Comparison of ENCODE assay signal across 16 cellular contexts in genomic region chr10:4718544-4718943, GRCh38.
DNase-seq lines count a peak whose midpoint lies in the region; ATAC-seq, FAIRE-seq and TF ChIP-seq lines count a peak whose summit lies in the region.
"Had no signal": no experiment of that assay in that cellular context is flagged by ENCODE, and none has a peak within 500 bp of the region (broad histone marks: within the 10 kb centered on the region; RNA-seq: fewer than 3 reads in every experiment).

No MANE protein-coding gene starts in this region.

- FAIRE-seq in RCC 7860 (lab: Jason Lieb, UNC) (peak; percentile 66), endometrium (lab: Jason Lieb, UNC) (peak; percentile 77)
- FAIRE-seq: GM12878, H54 had no signal

- no peaks in the 10 kb centered on the region for H3K9me3 ChIP-seq in smooth muscle cell (replicated peaks; ENCODE audit: low read depth)
- H3K9me3 ChIP-seq: Caco-2, HAP-1 had no signal

- no peaks in the 10 kb centered on the region for H3K4me1 ChIP-seq in smooth muscle cell (ENCODE audit: low read depth)
- H3K4me1 ChIP-seq: Caco-2, HAP-1 had no signal

- 88% methylated on average over 4 of the region's 4 CpGs for whole genome bisulfite sequencing in smooth muscle cell (ENCODE audit: low lambda C conversion rate)

- H3K27me3 Mint-ChIP-seq in stimulated activated memory B cell treated with anti-CD40 and anti-IgM and Interleukin-4, amounts not matched to agents 10 μg/mL and 1 μg/mL and 100 μg/mL, for 72 hours: peaks cover 40% of the 10 kb centered on the region

- H3K4me3 Mint-ChIP-seq in stimulated activated memory B cell treated with anti-CD40 and anti-IgM and Interleukin-4, amounts not matched to agents 10 μg/mL and 1 μg/mL and 100 μg/mL, for 72 hours: no peak overlapping the region
- H3K4me3 Mint-ChIP-seq: CD4-positive, alpha-beta memory T cell had no signal

- ATAC-seq in stimulated activated memory B cell treated with anti-CD40 and anti-IgM and Interleukin-4, amounts not matched to agents 10 μg/mL and 1 μg/mL and 100 μg/mL, for 72 hours: no peak
- ATAC-seq: GM12878 had no signal

- no peak overlapping the region for H3K4me2 ChIP-seq in smooth muscle cell

- H3K79me2 ChIP-seq in smooth muscle cell (ENCODE audit: low read depth): no peaks in the 10 kb centered on the region

- H3K4me3 ChIP-seq in smooth muscle cell: no peak overlapping the region
- H3K4me3 ChIP-seq: GM12878, HAP-1 had no signal

- peaks cover 2% of the 10 kb centered on the region for H3K9me3 Mint-ChIP-seq in stimulated activated memory B cell treated with anti-CD40 and anti-IgM and Interleukin-4, amounts not matched to agents 10 μg/mL and 1 μg/mL and 100 μg/mL, for 72 hours
- H3K9me3 Mint-ChIP-seq: CD4-positive, alpha-beta memory T cell had no signal

- no peak overlapping the region for H3K27ac Mint-ChIP-seq in stimulated activated memory B cell treated with anti-CD40 and anti-IgM and Interleukin-4, amounts not matched to agents 10 μg/mL and 1 μg/mL and 100 μg/mL, for 72 hours
- H3K27ac Mint-ChIP-seq: CD4-positive, alpha-beta memory T cell had no signal

- H3K4me1 Mint-ChIP-seq in stimulated activated memory B cell treated with anti-CD40 and anti-IgM and Interleukin-4, amounts not matched to agents 10 μg/mL and 1 μg/mL and 100 μg/mL, for 72 hours: no peaks in the 10 kb centered on the region

- H3K27me3 ChIP-seq in smooth muscle cell (ENCODE audit: low read depth): no peaks in the 10 kb centered on the region

- no peaks in the 10 kb centered on the region for H3F3A ChIP-seq in smooth muscle cell (ENCODE audit: low read depth)

- no peaks in the 10 kb centered on the region for H4K20me1 ChIP-seq in smooth muscle cell (ENCODE audit: low read depth)

- intact Hi-C loops in head of caudate nucleus (cut with DNase I): no loop called here

- no peak overlapping the region for H3K9ac ChIP-seq in smooth muscle cell (ENCODE audit: low read depth)

- no peak overlapping the region for H2AFZ ChIP-seq in smooth muscle cell (ENCODE audit: low read depth)

- no peak for DNase-seq in RCC 7860 (ENCODE audit: low spot score)
- no peak for DNase-seq in smooth muscle cell (lab: John Stamatoyannopoulos, UW; ENCODE audit: unreplicated experiment)
- no peak for DNase-seq in ureter (ENCODE audit: low spot score)
- no peak for DNase-seq in head of caudate nucleus
- DNase-seq: C1 segment of cervical spinal cord; Caco-2; CD4-positive, alpha-beta memory T cell; DMS153; DND-41; GDM1; GOT3 had no signal

- no peak for TF ChIP-seq CTCF in smooth muscle cell (IDR thresholded peaks at IDR 0.05; ENCODE audit: borderline replicate concordance, insufficient read depth, poor library complexity, severe bottlenecking)

- no peaks in the 10 kb centered on the region for H3K36me3 ChIP-seq in smooth muscle cell (ENCODE audit: low read depth)
- H3K36me3 ChIP-seq: HAP-1 had no signal

- H3K36me3 Mint-ChIP-seq in stimulated activated memory B cell treated with anti-CD40 and anti-IgM and Interleukin-4, amounts not matched to agents 10 μg/mL and 1 μg/mL and 100 μg/mL, for 72 hours: no peaks in the 10 kb centered on the region
- H3K36me3 Mint-ChIP-seq: CD4-positive, alpha-beta memory T cell had no signal

- peak overlapping the region; percentile 53 for H3K27ac ChIP-seq in smooth muscle cell (ENCODE audit: low read depth)
